Comparison of ENCODE assay signal across 21 cellular contexts in the genomic region with DNA sequence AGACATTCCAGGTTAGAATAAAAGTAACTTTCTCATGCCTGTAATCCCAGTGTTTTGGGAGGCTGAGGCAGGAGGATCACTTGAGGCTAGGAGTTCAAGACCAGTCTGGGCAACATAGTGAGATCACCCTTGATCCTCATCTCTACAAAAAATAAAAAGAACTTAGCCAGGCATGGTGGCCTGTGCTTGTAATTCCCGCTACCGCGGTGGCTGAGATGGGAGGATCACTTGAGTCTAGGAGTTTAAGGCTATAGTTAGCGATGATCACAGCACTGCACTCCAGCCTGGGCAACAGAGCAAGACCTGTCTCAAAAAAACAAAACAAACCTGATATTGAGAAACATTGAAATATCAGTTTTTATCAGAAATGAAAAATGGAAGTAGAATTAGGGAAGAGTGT.
"Had no signal": no experiment of that assay in that cellular context is flagged by ENCODE, and none has a peak within 500 bp of the region (broad histone marks: within the 10 kb centered on the region; RNA-seq: fewer than 3 reads in every experiment).

No MANE protein-coding gene starts in this region.

- H3K4me1 ChIP-seq: foreskin keratinocyte had no signal

- H3K27me3 ChIP-seq: hepatocyte, suprapubic skin had no signal

- H3K27ac Mint-ChIP-seq: dendritic cell treated with granulocyte-macrophage colony-stimulating factor and Interleukin-4, amounts not matched to agents 40 ng/mL and 50 ng/mL, for 4 days; naive thymus-derived CD8-positive, alpha-beta T cell had no signal

- H3K9me3 Mint-ChIP-seq: dendritic cell treated with granulocyte-macrophage colony-stimulating factor and Interleukin-4, amounts not matched to agents 40 ng/mL and 50 ng/mL, for 4 days; endodermal cell had no signal

- H3K4me3 ChIP-seq: hepatocyte, mucosa of descending colon, sigmoid colon, skin epidermis, suprapubic skin, tibial artery, upper lobe of right lung had no signal

- H3K9me3 ChIP-seq: mucosa of descending colon, sigmoid colon, suprapubic skin, tibial artery, upper lobe of right lung had no signal

- FAIRE-seq: colon, endothelial cell of umbilical vein had no signal

- H3K36me3 ChIP-seq: sigmoid colon, suprapubic skin, tibial artery, upper lobe of right lung had no signal

- H3K4me2 ChIP-seq: hepatocyte had no signal

- H3K27ac ChIP-seq: foreskin keratinocyte, hepatocyte, sigmoid colon, skin epidermis, suprapubic skin, tibial artery, upper lobe of right lung had no signal

- DNase-seq: cerebellar nuclear complex; endodermal cell; erythroblast; foreskin keratinocyte; head of caudate nucleus; left colon; mucosa of descending colon; naive thymus-derived CD8-positive, alpha-beta T cell; posterior cingulate gyrus; stimulated activated CD4-positive, alpha-beta T cell treated with anti-CD3 and anti-CD28 coated beads, Interleukin-12 subunit alpha, Interleukin-12 subunit beta, amount 100 ng/mL, for 4 hours; stimulated activated CD4-positive, alpha-beta T cell treated with anti-CD3 and anti-CD28 coated beads, Interleukin-2, amount 100 ng/mL, for 48 hours; stimulated activated naive CD4-positive, alpha-beta T cell treated with Interleukin-2 at 50 U/mL for 16 hours; tibial artery; upper lobe of right lung had no signal

- H3K4me3 Mint-ChIP-seq: dendritic cell treated with granulocyte-macrophage colony-stimulating factor and Interleukin-4, amounts not matched to agents 40 ng/mL and 50 ng/mL, for 4 days; endodermal cell; naive thymus-derived CD8-positive, alpha-beta T cell had no signal

- ATAC-seq: foreskin keratinocyte; left colon; mucosa of descending colon; naive thymus-derived CD8-positive, alpha-beta T cell; upper lobe of right lung had no signal

- H2AFZ ChIP-seq: hepatocyte had no signal
